In the genomic region with DNA sequence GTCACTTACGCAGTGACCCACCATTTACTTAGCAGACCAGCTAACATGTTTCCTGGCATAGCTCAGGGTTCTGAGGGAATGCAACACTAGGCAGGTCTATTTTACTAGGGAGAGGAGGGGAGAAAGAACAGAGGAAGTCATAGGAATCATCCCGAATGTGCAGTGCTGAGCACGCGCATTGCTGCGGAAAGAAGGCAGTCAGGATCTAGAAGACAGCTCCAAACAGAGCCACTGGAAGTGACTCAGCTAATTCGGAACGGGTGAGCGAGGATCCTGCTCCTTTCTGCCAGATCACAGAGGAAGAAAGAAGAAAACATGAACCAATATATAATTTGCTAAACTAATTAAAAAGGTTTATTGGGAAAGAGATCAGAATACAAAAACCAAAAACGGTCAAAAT, we compare ENCODE assay signal across 24 cellular contexts.
"Had no signal": no experiment of that assay in that cellular context is flagged by ENCODE, and none has a peak within 500 bp of the region (broad histone marks: within the 10 kb centered on the region; RNA-seq: fewer than 3 reads in every experiment).

No MANE protein-coding gene starts in this region.

- DNase-seq: activated B cell treated with CpG ODN at 0.5 μM for 24 hours; activated CD4-positive, alpha-beta T cell treated with anti-CD3 and anti-CD28 coated beads for 1 hour; activated CD4-positive, alpha-beta T cell treated with anti-CD3 and anti-CD28 coated beads, Interleukin-2, amount 10 ng/mL, durations not matched to agents 24 days and 14 days; activated CD4-positive, alpha-beta T cell treated with anti-CD3 and anti-CD28 coated beads, Interleukin-2, amount 50 U/mL, for 48 hours; activated CD8-positive, alpha-beta memory T cell treated with anti-CD3 and anti-CD28 coated beads, Interleukin-2, amount 10 ng/mL, durations not matched to agents 7 days and 5 days; activated effector memory CD4-positive, alpha-beta T cell treated with Interleukin-2 at 50 U/mL for 16 hours; activated naive CD4-positive, alpha-beta T cell; activated T-cell treated with anti-CD3 and anti-CD28 coated beads, Interleukin-2, amount 50 U/mL, for 24 hours; amniotic stem cell; body of pancreas; central memory CD4-positive, alpha-beta T cell; MG63; NCI-H1105 treated with DMSO at 0.1 percent for 48 hours; NCI-H1436 treated with DMSO at 0.1 percent for 48 hours; NCI-H187; NCI-H2081; NCI-H446; NCI-H524; PC-3; SHP77; SW 1271 had no signal

- H3K36me3 ChIP-seq: ascending aorta, MG63, SJSA1 had no signal

- H3K27ac ChIP-seq: ascending aorta, body of pancreas, SJSA1 had no signal

- ATAC-seq: activated CD8-positive, alpha-beta memory T cell treated with anti-CD3 and anti-CD28 coated beads, Interleukin-2, amount 10 ng/mL, durations not matched to agents 7 days and 5 days; body of pancreas; PC-3; SK-N-SH treated with all-trans-retinoic acid at 6 μM for 48 hours had no signal

- H3K4me1 ChIP-seq: ascending aorta, body of pancreas, SJSA1 had no signal

- H3K4me3 ChIP-seq: ascending aorta, body of pancreas, MG63, SJSA1 had no signal

- H3K27me3 ChIP-seq: ascending aorta, body of pancreas, MG63, SJSA1 had no signal

- H3K9me3 ChIP-seq: ascending aorta, body of pancreas, MG63, SJSA1 had no signal
